24 cellular contexts compared by ENCODE assay signal in the genomic region with DNA sequence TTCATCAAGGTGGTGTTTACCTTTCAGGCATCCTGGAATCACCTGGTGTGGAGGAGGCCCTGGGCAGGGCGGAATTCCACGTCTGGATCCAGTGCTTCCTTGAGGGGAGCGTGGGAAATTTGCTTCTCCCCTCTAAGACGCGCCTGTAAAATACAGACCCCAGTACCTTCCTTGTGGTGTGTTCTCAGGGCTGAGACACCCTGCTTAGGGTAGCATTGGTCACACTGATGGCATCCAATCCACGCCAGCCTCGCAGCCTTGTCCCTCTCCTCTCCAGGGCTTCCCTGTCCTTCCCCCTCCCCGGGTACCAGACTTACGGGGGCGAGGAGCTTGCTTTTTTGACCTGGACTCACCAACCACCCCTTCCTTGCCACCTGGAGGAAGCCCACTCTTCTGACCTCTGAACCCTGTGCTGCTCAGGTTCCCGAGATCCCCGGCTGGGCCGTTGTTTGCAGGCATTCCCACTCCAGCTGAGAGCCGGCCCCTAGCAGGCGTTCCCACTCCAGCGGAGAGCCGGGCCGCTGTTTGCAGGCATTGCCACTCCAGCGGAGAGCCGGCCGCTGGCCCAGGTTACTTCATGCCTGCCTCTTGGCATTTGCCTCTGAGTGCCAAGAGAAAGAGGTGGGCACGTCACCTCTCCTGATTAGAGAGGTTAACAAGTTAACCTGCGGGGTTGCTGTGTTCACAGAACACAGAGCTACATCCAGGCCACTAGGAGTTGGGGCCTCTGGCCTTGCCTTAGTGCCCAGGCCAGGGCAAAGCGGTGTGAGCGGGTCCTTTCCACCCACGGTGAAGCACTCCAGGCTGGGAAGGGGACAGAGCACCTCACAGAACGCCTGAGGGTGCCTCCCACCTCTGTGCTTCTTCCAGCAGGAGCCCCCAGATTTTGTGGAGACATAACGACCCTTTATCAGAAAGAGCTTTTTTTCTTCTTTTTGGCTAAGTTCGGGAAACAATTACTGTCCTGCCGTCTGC.
"Had no signal": no experiment of that assay in that cellular context is flagged by ENCODE, and none has a peak within 500 bp of the region (broad histone marks: within the 10 kb centered on the region; RNA-seq: fewer than 3 reads in every experiment).

No MANE protein-coding gene starts in this region.

- H3K9me3 ChIP-seq: adrenal gland, right lobe of liver, thoracic aorta, vagina had no signal

- H3K4me3 Mint-ChIP-seq: activated CD4-positive, alpha-beta memory T cell treated with anti-CD3 and anti-CD28 coated beads, Interleukin-2, amount 10 ng/mL, durations not matched to agents 7 days and 5 days; activated CD4-positive, alpha-beta T cell treated with anti-CD3 and anti-CD28 coated beads, Interleukin-2, amount 10 ng/mL, durations not matched to agents 7 days and 5 days; activated naive CD4-positive, alpha-beta T cell treated with anti-CD3 and anti-CD28 coated beads for 36 hours; activated naive CD8-positive, alpha-beta T cell treated with anti-CD3 and anti-CD28 coated beads for 36 hours; natural killer cell; WTC11 had no signal

- H3K36me3 ChIP-seq: adrenal gland, brain microvascular endothelial cell, right lobe of liver, thoracic aorta, vagina had no signal

- H3K27ac ChIP-seq: adrenal gland, brain microvascular endothelial cell, epithelial cell of prostate, right lobe of liver, thoracic aorta, vagina had no signal

- H3K4me3 ChIP-seq: adrenal gland, right lobe of liver, thoracic aorta, vagina had no signal

- FAIRE-seq: astrocyte, endometrium, frontal cortex had no signal

- H3K9me3 Mint-ChIP-seq: activated CD4-positive, alpha-beta memory T cell treated with anti-CD3 and anti-CD28 coated beads, Interleukin-2, amount 10 ng/mL, durations not matched to agents 7 days and 5 days; activated CD4-positive, alpha-beta T cell treated with anti-CD3 and anti-CD28 coated beads, Interleukin-2, amount 10 ng/mL, durations not matched to agents 7 days and 5 days; activated naive CD8-positive, alpha-beta T cell treated with anti-CD3 and anti-CD28 coated beads for 36 hours; natural killer cell had no signal

- ATAC-seq: left ventricle myocardium superior, natural killer cell, right lobe of liver, WTC11 had no signal

- H3K27ac Mint-ChIP-seq: activated CD4-positive, alpha-beta memory T cell treated with anti-CD3 and anti-CD28 coated beads, Interleukin-2, amount 10 ng/mL, durations not matched to agents 7 days and 5 days; activated CD4-positive, alpha-beta T cell treated with anti-CD3 and anti-CD28 coated beads, Interleukin-2, amount 10 ng/mL, durations not matched to agents 7 days and 5 days; activated naive CD4-positive, alpha-beta T cell treated with anti-CD3 and anti-CD28 coated beads for 36 hours; activated naive CD8-positive, alpha-beta T cell treated with anti-CD3 and anti-CD28 coated beads for 36 hours; natural killer cell had no signal

- H3K27me3 ChIP-seq: adrenal gland, brain microvascular endothelial cell, right lobe of liver, vagina had no signal

- H3K4me1 ChIP-seq: adrenal gland, right lobe of liver, vagina had no signal

- H3K36me3 Mint-ChIP-seq: activated naive CD8-positive, alpha-beta T cell treated with anti-CD3 and anti-CD28 coated beads for 36 hours; natural killer cell; WTC11 had no signal

- DNase-seq: activated CD4-positive, alpha-beta memory T cell treated with anti-CD3 and anti-CD28 coated beads, Interleukin-2, amount 10 ng/mL, durations not matched to agents 7 days and 5 days; activated CD4-positive, alpha-beta T cell treated with anti-CD3 and anti-CD28 coated beads for 1 hour; activated CD4-positive, alpha-beta T cell treated with anti-CD3 and anti-CD28 coated beads, Interleukin-2, amount 10 ng/mL, durations not matched to agents 7 days and 5 days; activated effector memory CD4-positive, alpha-beta T cell treated with anti-CD3 and anti-CD28 coated beads, Interleukin-2, amount 50 U/mL, for 16 hours; activated naive CD4-positive, alpha-beta T cell treated with anti-CD3 and anti-CD28 coated beads for 36 hours; activated naive CD8-positive, alpha-beta T cell treated with anti-CD3 and anti-CD28 coated beads for 36 hours; adrenal gland; brain microvascular endothelial cell; caudate nucleus; left ventricle myocardium superior; mesenchymal stem cell; natural killer cell; right lobe of liver; stimulated activated CD4-positive, alpha-beta T cell treated with anti-CD3 and anti-CD28 coated beads, Interleukin-2, amount 100 ng/mL, for 48 hours; stimulated activated naive CD4-positive, alpha-beta T cell treated with Interleukin-2 at 50 U/mL for 16 hours; T-helper 2 cell; trophoblast cell had no signal

- H3K4me1 Mint-ChIP-seq: activated CD4-positive, alpha-beta memory T cell treated with anti-CD3 and anti-CD28 coated beads, Interleukin-2, amount 10 ng/mL, durations not matched to agents 7 days and 5 days; activated CD4-positive, alpha-beta T cell treated with anti-CD3 and anti-CD28 coated beads, Interleukin-2, amount 10 ng/mL, durations not matched to agents 7 days and 5 days; natural killer cell had no signal
